Comparison of ENCODE assay signal across 1 cellular context in genomic region chr17:77180503-77181330, GRCh38.
TF ChIP-seq lines count a peak whose summit lies in the region.

No MANE protein-coding gene starts in this region.

TF ChIP-seq in HepG2, 621 proteins besides CTCF, POLR2A, EP300 and RAD21 (continued from another document and continues in another):
- no peak for TF ChIP-seq GMEB1 (CRISPR knock-in tag; IDR thresholded peaks at IDR 0.05; ENCODE audit: borderline replicate concordance)
- no peak for TF ChIP-seq ATF7-NPFF (CRISPR knock-in tag; IDR thresholded peaks at IDR 0.05; ENCODE audit: low read depth)
- no peak for TF ChIP-seq CBX5 (CRISPR knock-in tag; IDR thresholded peaks at IDR 0.05; ENCODE audit: borderline replicate concordance)
- TF ChIP-seq ZNF136 (CRISPR knock-in tag; IDR thresholded peaks at IDR 0.05; ENCODE audit: low read depth): no peak
- 0 out of 2 replicates have a peak, but pooled peaks have one; percentile 53 for TF ChIP-seq ZNF614 (CRISPR knock-in tag; IDR thresholded peaks at IDR 0.05; ENCODE audit: borderline replicate concordance)
- no peak for TF ChIP-seq PCBP2 (optimal IDR thresholded peaks at IDR 0.05; ENCODE audit: low read depth, low read length, poor library complexity, severe bottlenecking)
- TF ChIP-seq ZNF276 (CRISPR knock-in tag; IDR thresholded peaks at IDR 0.05; ENCODE audit: low read depth): no peak
- TF ChIP-seq, protein P1, sequence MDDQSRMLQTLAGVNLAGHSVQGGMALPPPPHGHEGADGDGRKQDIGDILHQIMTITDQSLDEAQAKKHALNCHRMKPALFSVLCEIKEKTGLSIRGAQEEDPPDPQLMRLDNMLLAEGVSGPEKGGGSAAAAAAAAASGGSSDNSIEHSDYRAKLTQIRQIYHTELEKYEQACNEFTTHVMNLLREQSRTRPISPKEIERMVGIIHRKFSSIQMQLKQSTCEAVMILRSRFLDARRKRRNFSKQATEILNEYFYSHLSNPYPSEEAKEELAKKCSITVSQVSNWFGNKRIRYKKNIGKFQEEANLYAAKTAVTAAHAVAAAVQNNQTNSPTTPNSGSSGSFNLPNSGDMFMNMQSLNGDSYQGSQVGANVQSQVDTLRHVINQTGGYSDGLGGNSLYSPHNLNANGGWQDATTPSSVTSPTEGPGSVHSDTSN (CRISPR knock-in tag; IDR thresholded peaks at IDR 0.05; ENCODE audit: borderline replicate concordance): no peak
- TF ChIP-seq ZNF24 (IDR thresholded peaks at IDR 0.05): no peak
- no peak for TF ChIP-seq SETDB1 (CRISPR knock-in tag; IDR thresholded peaks at IDR 0.05; ENCODE audit: borderline replicate concordance)
- TF ChIP-seq NFIC (IDR thresholded peaks at IDR 0.05; ENCODE audit: low read length): no peak
- no peak for TF ChIP-seq ZFP1 (CRISPR knock-in tag; IDR thresholded peaks at IDR 0.05)
- no peak for TF ChIP-seq ZNF616 (CRISPR knock-in tag; IDR thresholded peaks at IDR 0.05; ENCODE audit: low read depth)
- TF ChIP-seq CBX1 (IDR thresholded peaks at IDR 0.05; ENCODE audit: low read depth): no peak
- TF ChIP-seq, protein P2, sequence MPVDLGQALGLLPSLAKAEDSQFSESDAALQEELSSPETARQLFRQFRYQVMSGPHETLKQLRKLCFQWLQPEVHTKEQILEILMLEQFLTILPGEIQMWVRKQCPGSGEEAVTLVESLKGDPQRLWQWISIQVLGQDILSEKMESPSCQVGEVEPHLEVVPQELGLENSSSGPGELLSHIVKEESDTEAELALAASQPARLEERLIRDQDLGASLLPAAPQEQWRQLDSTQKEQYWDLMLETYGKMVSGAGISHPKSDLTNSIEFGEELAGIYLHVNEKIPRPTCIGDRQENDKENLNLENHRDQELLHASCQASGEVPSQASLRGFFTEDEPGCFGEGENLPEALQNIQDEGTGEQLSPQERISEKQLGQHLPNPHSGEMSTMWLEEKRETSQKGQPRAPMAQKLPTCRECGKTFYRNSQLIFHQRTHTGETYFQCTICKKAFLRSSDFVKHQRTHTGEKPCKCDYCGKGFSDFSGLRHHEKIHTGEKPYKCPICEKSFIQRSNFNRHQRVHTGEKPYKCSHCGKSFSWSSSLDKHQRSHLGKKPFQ (CRISPR knock-in tag; IDR thresholded peaks at IDR 0.05; ENCODE audit: insufficient replicate concordance): no peak
- TF ChIP-seq CEBPZ (IDR thresholded peaks at IDR 0.05; ENCODE audit: low read length): no peak
- no peak for TF ChIP-seq ZBTB7B (CRISPR knock-in tag; IDR thresholded peaks at IDR 0.05)
- TF ChIP-seq, protein P3, sequence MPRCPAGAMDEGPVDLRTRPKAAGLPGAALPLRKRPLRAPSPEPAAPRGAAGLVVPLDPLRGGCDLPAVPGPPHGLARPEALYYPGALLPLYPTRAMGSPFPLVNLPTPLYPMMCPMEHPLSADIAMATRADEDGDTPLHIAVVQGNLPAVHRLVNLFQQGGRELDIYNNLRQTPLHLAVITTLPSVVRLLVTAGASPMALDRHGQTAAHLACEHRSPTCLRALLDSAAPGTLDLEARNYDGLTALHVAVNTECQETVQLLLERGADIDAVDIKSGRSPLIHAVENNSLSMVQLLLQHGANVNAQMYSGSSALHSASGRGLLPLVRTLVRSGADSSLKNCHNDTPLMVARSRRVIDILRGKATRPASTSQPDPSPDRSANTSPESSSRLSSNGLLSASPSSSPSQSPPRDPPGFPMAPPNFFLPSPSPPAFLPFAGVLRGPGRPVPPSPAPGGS (CRISPR knock-in tag; IDR thresholded peaks at IDR 0.05): no peak
- TF ChIP-seq ZNF337 (CRISPR knock-in tag; IDR thresholded peaks at IDR 0.05; ENCODE audit: borderline replicate concordance, low read depth): no peak
- 0 out of 2 replicates have a peak, but pooled peaks have one; percentile 42 for TF ChIP-seq ZNF615 (CRISPR knock-in tag; IDR thresholded peaks at IDR 0.05; ENCODE audit: borderline replicate concordance)
- no peak for TF ChIP-seq ZNF446 (CRISPR knock-in tag; IDR thresholded peaks at IDR 0.05)
- TF ChIP-seq BCL6 (CRISPR knock-in tag; IDR thresholded peaks at IDR 0.05): peak; percentile 43; the same call in 1 of the 2 replicates
- TF ChIP-seq, protein P4, sequence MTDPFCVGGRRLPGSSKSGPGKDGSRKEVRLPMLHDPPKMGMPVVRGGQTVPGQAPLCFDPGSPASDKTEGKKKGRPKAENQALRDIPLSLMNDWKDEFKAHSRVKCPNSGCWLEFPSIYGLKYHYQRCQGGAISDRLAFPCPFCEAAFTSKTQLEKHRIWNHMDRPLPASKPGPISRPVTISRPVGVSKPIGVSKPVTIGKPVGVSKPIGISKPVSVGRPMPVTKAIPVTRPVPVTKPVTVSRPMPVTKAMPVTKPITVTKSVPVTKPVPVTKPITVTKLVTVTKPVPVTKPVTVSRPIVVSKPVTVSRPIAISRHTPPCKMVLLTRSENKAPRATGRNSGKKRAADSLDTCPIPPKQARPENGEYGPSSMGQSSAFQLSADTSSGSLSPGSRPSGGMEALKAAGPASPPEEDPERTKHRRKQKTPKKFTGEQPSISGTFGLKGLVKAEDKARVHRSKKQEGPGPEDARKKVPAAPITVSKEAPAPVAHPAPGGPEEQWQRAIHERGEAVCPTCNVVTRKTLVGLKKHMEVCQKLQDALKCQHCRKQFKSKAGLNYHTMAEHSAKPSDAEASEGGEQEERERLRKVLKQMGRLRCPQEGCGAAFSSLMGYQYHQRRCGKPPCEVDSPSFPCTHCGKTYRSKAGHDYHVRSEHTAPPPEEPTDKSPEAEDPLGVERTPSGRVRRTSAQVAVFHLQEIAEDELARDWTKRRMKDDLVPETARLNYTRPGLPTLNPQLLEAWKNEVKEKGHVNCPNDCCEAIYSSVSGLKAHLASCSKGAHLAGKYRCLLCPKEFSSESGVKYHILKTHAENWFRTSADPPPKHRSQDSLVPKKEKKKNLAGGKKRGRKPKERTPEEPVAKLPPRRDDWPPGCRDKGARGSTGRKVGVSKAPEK (CRISPR knock-in tag; IDR thresholded peaks at IDR 0.05; ENCODE audit: borderline replicate concordance): no peak
- no peak for TF ChIP-seq ZBTB26 (CRISPR knock-in tag; IDR thresholded peaks at IDR 0.05; ENCODE audit: borderline replicate concordance)
- TF ChIP-seq CENPX (CRISPR knock-in tag; IDR thresholded peaks at IDR 0.05): no peak
- TF ChIP-seq, protein P5, sequence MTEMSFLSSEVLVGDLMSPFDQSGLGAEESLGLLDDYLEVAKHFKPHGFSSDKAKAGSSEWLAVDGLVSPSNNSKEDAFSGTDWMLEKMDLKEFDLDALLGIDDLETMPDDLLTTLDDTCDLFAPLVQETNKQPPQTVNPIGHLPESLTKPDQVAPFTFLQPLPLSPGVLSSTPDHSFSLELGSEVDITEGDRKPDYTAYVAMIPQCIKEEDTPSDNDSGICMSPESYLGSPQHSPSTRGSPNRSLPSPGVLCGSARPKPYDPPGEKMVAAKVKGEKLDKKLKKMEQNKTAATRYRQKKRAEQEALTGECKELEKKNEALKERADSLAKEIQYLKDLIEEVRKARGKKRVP (CRISPR knock-in tag; IDR thresholded peaks at IDR 0.05): no peak
- TF ChIP-seq ZNF496 (CRISPR knock-in tag; IDR thresholded peaks at IDR 0.05; ENCODE audit: insufficient replicate concordance): no peak
- peak; percentile 70 for TF ChIP-seq TEAD3 (CRISPR knock-in tag; optimal IDR thresholded peaks at IDR 0.05; ENCODE audit: borderline replicate concordance)
- no peak for TF ChIP-seq PHB2 (IDR thresholded peaks at IDR 0.05; ENCODE audit: partially characterized antibody)
- TF ChIP-seq KDM1A (CRISPR knock-in tag; IDR thresholded peaks at IDR 0.05): 0 out of 2 replicates have a peak, but pooled peaks have one; percentile 54
- TF ChIP-seq ZNF326 (CRISPR knock-in tag; IDR thresholded peaks at IDR 0.05; ENCODE audit: borderline replicate concordance): no peak
- TF ChIP-seq MIER2 (CRISPR knock-in tag; IDR thresholded peaks at IDR 0.05): no peak
- no peak for TF ChIP-seq SOX6 (IDR thresholded peaks at IDR 0.05)
- peak; percentile 53 for TF ChIP-seq SOX6 (CRISPR knock-in tag; IDR thresholded peaks at IDR 0.05)
- TF ChIP-seq, protein P6, sequence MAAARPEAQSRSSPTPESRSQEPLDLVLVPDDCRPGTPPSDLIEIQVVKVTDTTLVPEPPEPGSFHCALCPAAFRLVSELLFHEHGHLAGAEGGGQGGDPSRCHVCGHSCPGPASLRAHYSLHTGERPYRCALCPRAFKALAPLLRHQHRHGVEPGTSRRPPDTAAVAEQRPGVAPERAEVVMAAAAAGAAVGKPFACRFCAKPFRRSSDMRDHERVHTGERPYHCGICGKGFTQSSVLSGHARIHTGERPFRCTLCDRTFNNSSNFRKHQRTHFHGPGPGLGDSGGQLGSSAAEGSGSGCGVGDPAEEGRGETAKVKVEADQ (CRISPR knock-in tag; IDR thresholded peaks at IDR 0.05; ENCODE audit: borderline replicate concordance): no peak
- TF ChIP-seq, protein P7, sequence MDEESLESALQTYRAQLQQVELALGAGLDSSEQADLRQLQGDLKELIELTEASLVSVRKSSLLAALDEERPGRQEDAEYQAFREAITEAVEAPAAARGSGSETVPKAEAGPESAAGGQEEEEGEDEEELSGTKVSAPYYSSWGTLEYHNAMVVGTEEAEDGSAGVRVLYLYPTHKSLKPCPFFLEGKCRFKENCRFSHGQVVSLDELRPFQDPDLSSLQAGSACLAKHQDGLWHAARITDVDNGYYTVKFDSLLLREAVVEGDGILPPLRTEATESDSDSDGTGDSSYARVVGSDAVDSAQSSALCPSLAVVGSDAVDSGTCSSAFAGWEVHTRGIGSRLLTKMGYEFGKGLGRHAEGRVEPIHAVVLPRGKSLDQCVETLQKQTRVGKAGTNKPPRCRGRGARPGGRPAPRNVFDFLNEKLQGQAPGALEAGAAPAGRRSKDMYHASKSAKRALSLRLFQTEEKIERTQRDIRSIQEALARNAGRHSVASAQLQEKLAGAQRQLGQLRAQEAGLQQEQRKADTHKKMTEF (CRISPR knock-in tag; IDR thresholded peaks at IDR 0.05): peak; percentile 58; the same call in 1 of the 2 replicates
- TF ChIP-seq ZBTB1 (CRISPR knock-in tag; IDR thresholded peaks at IDR 0.05; ENCODE audit: borderline replicate concordance): no peak
- TF ChIP-seq YEATS2 (CRISPR knock-in tag; IDR thresholded peaks at IDR 0.05; ENCODE audit: borderline replicate concordance): no peak
- TF ChIP-seq IRF2 (CRISPR knock-in tag; IDR thresholded peaks at IDR 0.05): no peak
- TF ChIP-seq ZNF12 (CRISPR knock-in tag; IDR thresholded peaks at IDR 0.05): no peak
- TF ChIP-seq ZBTB25 (CRISPR knock-in tag; IDR thresholded peaks at IDR 0.05): no peak
- TF ChIP-seq MTA3 (CRISPR knock-in tag; IDR thresholded peaks at IDR 0.05): no peak
- TF ChIP-seq ZNF329 (CRISPR knock-in tag; IDR thresholded peaks at IDR 0.05; ENCODE audit: low read depth): no peak
- no peak for TF ChIP-seq FLYWCH1 (CRISPR knock-in tag; IDR thresholded peaks at IDR 0.05)
